2 cellular contexts compared by ENCODE assay signal in genomic region chr9:22043928-22044327, GRCh38.
A peak's percentile ranks its signal among the peaks of the same experiment; 100 is the strongest.
TF ChIP-seq lines count a peak whose summit lies in the region.

No MANE protein-coding gene starts in this region.

TF ChIP-seq in HepG2, 621 proteins besides CTCF, POLR2A, EP300 and RAD21:
- TF ChIP-seq ZNF431 (CRISPR knock-in tag; IDR thresholded peaks at IDR 0.05; ENCODE audit: borderline replicate concordance, low read depth) = no peak
- no peak for TF ChIP-seq ZNF782 (CRISPR knock-in tag; IDR thresholded peaks at IDR 0.05; ENCODE audit: borderline replicate concordance)
- no peak for TF ChIP-seq RFXANK (CRISPR knock-in tag; IDR thresholded peaks at IDR 0.05)
- TF ChIP-seq KLF11 (CRISPR knock-in tag; IDR thresholded peaks at IDR 0.05) = no peak
- TF ChIP-seq ARNTL (CRISPR knock-in tag; IDR thresholded peaks at IDR 0.05) = no peak
- no peak for TF ChIP-seq ONECUT2 (CRISPR knock-in tag; IDR thresholded peaks at IDR 0.05)
- peak; percentile 86 to 94 for TF ChIP-seq MAFK (conservative IDR thresholded peaks at IDR 0.05 in 1 of 2, IDR thresholded peaks at IDR 0.05 in 1 of 2; ENCODE audit: low read length in 2 of 2)
- TF ChIP-seq HNF1B (CRISPR knock-in tag; IDR thresholded peaks at IDR 0.05) = no peak
- no peak for TF ChIP-seq ZKSCAN5 (CRISPR knock-in tag; IDR thresholded peaks at IDR 0.05)
- no peak for TF ChIP-seq LCORL (IDR thresholded peaks at IDR 0.05)
- no peak for TF ChIP-seq LCORL (CRISPR knock-in tag; IDR thresholded peaks at IDR 0.05)
- TF ChIP-seq MAFF (IDR thresholded peaks at IDR 0.05; ENCODE audit: low read depth, low read length) = peak; percentile 91

TF ChIP-seq in endothelial cell of umbilical vein, 7 proteins besides CTCF, POLR2A, EP300 and RAD21:
- no peak for TF ChIP-seq FOS (IDR thresholded peaks at IDR 0.05; ENCODE audit: borderline replicate concordance, insufficient read depth, low read length)
- no peak for TF ChIP-seq JUN (IDR thresholded peaks at IDR 0.05; ENCODE audit: borderline replicate concordance, insufficient read depth, insufficient read length, low read depth)
- no peak for TF ChIP-seq MAX (IDR thresholded peaks at IDR 0.05; ENCODE audit: insufficient read depth, insufficient read length)
- no peak for TF ChIP-seq GATA2 (IDR thresholded peaks at IDR 0.05; ENCODE audit: insufficient read depth, insufficient read length, low read depth, low read length)
- TF ChIP-seq EZH2 (IDR thresholded peaks at IDR 0.05; ENCODE audit: borderline replicate concordance, low read depth, low read length, severe bottlenecking) = no peak
- no peak for TF ChIP-seq POLR2AphosphoS5 (IDR thresholded peaks at IDR 0.05; ENCODE audit: insufficient read depth, low read depth, low read length)
- TF ChIP-seq MYC (IDR thresholded peaks at IDR 0.05; ENCODE audit: low read depth, low read length) = no peak
